ENCODE assay signal across 8 cellular contexts in genomic region chr20:13302647-13303425, GRCh38.
DNase-seq lines count a peak whose midpoint lies in the region; ATAC-seq and TF ChIP-seq lines count a peak whose summit lies in the region.

No MANE protein-coding gene starts in this region.

- peaks cover 16% of the 10 kb centered on the region for H3K36me3 Mint-ChIP-seq in activated T-helper 17 cell treated with anti-CD3 and anti-CD28 coated beads, Interleukin-2, amount 50 U/mL, for 72 hours (ENCODE audit: low read depth)

- H3K9me3 Mint-ChIP-seq in activated T-helper 17 cell treated with anti-CD3 and anti-CD28 coated beads, Interleukin-2, amount 50 U/mL, for 72 hours = no peaks in the 10 kb centered on the region

- ATAC-seq in GM18870 (IDR thresholded peaks at IDR 0.05; ENCODE audit: unreplicated experiment) = peak; percentile 58
- peak; percentile 94 for ATAC-seq in HG03159 (IDR thresholded peaks at IDR 0.05; ENCODE audit: unreplicated experiment)
- ATAC-seq in activated T-helper 17 cell treated with anti-CD3 and anti-CD28 coated beads, Interleukin-2, amount 50 U/mL, for 72 hours (replicated peaks) = peak; percentile 75

- no peaks in the 10 kb centered on the region for H3K4me1 Mint-ChIP-seq in activated T-helper 17 cell treated with anti-CD3 and anti-CD28 coated beads, Interleukin-2, amount 50 U/mL, for 72 hours

- TF ChIP-seq CTCF in right atrium auricular region (IDR thresholded peaks at IDR 0.05) = peak; percentile 45 to 68

- H3K36me3 ChIP-seq in right atrium auricular region = no peaks in the 10 kb centered on the region

- DNase-seq in AG20443 (ENCODE audit: low spot score) (peak; percentile 53), NCI-H748 (lab: John Stamatoyannopoulos, UW; ENCODE audit: unreplicated experiment) (peak; percentile 72), right atrium auricular region (ENCODE audit: low spot score) (no peak), occipital lobe (lab: John Stamatoyannopoulos, UW) (no peak)
- DNase-seq in stimulated activated CD4-positive, alpha-beta T cell treated with anti-CD3 and anti-CD28 coated beads, Interleukin-4, amount 100 ng/mL, for 24 hours = peak; percentile 49

- H3K27me3 Mint-ChIP-seq in activated T-helper 17 cell treated with anti-CD3 and anti-CD28 coated beads, Interleukin-2, amount 50 U/mL, for 72 hours = no peaks in the 10 kb centered on the region

- H3K27me3 ChIP-seq in right atrium auricular region = no peaks in the 10 kb centered on the region

- H3K4me1 ChIP-seq in right atrium auricular region = no peaks in the 10 kb centered on the region

- H3K27ac ChIP-seq in right atrium auricular region = no peak overlapping the region

- no peak overlapping the region for H3K4me3 Mint-ChIP-seq in activated T-helper 17 cell treated with anti-CD3 and anti-CD28 coated beads, Interleukin-2, amount 50 U/mL, for 72 hours

- H3K9me3 ChIP-seq in right atrium auricular region = peaks cover 0 to 5% of the 10 kb centered on the region in 2 donors

- no peak overlapping the region for H3K27ac Mint-ChIP-seq in activated T-helper 17 cell treated with anti-CD3 and anti-CD28 coated beads, Interleukin-2, amount 50 U/mL, for 72 hours

- no peak overlapping the region for H3K4me3 ChIP-seq in right atrium auricular region

Comparison
In these comparisons a context has a peak if more than half of its experiments do, and no peak if none do; other contexts are left out.
1. DNase-seq: peak in AG20443 (single experiment), NCI-H748 (single experiment) and stimulated activated CD4-positive, alpha-beta T cell treated with anti-CD3 and anti-CD28 coated beads, Interleukin-4, amount 100 ng/mL, for 24 hours (single experiment); none in right atrium auricular region (single experiment) and occipital lobe (single experiment).
2. Peak in every context shown above with its lines, with median percentiles within 50 percentile points of each other: ATAC-seq.